ENCODE assay signal across 10 cellular contexts in the genomic region with DNA sequence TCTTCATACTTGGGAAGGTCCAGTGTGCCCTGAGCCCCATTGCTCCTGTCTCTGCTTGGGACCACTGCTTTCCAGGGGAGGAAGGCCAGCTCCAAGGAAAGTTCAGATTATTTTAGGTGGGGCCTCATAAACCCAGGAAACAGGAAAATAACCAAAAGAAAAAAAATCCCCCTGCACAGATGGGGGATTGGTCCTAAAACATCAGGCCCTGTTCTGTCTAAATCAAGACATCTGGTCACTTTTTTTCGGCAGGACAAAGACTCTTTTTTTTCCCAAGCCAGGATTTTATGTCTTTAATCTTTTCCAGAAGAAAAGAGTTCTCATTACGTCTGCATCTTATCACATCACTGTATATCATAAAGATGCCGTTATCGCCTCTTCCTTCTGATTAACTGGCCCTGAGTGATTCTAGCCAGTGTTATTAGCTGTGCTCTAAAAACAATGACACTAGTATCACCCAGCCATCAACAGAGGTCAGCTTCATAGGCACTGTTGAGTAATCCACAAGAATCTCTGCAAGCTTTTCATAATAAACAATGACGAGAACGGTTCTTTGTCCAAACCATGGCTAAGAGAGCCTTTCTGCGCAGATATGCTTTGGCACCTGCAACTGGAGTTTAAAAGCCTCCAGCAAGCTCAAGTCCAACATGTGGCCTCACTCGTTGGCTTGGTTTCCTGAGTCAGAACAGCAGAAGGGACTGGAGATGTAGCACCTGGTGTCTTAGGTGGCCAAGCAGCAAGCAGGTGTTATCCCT.
A peak's percentile ranks its signal among the peaks of the same experiment; 100 is the strongest.
DNase-seq lines count a peak whose midpoint lies in the region; ATAC-seq and TF ChIP-seq lines count a peak whose summit lies in the region.
"Had no signal": no experiment of that assay in that cellular context is flagged by ENCODE, and none has a peak within 500 bp of the region (broad histone marks: within the 10 kb centered on the region; RNA-seq: fewer than 3 reads in every experiment).

No MANE protein-coding gene starts in this region.

- H3K4me3 ChIP-seq in BJ (ENCODE audit: low read depth, low read length), result no peak overlapping the region
- no peak overlapping the region for H3K4me3 ChIP-seq in psoas muscle

- WGBS in psoas muscle, 3 donors, result 46 to 60% (median 53%) methylated on average over 8 of the region's 8 CpGs

- peak overlapping the region; percentile 21 for H3K27ac ChIP-seq in psoas muscle

- H3K36me3 ChIP-seq in BJ (ENCODE audit: control insufficient read depth, insufficient read depth, low read length), result no peaks in the 10 kb centered on the region
- no peaks in the 10 kb centered on the region for H3K36me3 ChIP-seq in psoas muscle (ENCODE audit: insufficient read depth in 1 of 2, low read depth in 1 of 2)

- intact Hi-C loops in psoas muscle (cut with DNase I), result no loop called here

- no peaks in the 10 kb centered on the region for H3K4me1 ChIP-seq in psoas muscle

- ATAC-seq in psoas muscle, result peak; percentile 28 to 81 (median 59)
- no peak for ATAC-seq in HG03108 (IDR thresholded peaks at IDR 0.05; ENCODE audit: unreplicated experiment)

- DNase-seq in BJ (ENCODE audit: low read depth) (peak; percentile 90), amniotic epithelial cell (ENCODE audit: low read depth) (peak; percentile 90), foreskin melanocyte (peak; percentile 75), psoas muscle (peak; percentile 53 to 72), ecto neural progenitor cell (ENCODE audit: low spot score) (no peak), NCI-H345 treated with DMSO at 0.1 percent for 48 hours (lab: John Stamatoyannopoulos, UW; ENCODE audit: unreplicated experiment) (no peak), SHP77 treated with DMSO at 0.1 percent for 48 hours (lab: John Stamatoyannopoulos, UW) (no peak)
- DNase-seq: activated naive CD4-positive, alpha-beta T cell; naive B cell had no signal

- H3K27me3 ChIP-seq in BJ (ENCODE audit: control insufficient read depth, insufficient read depth, low read length), result no peaks in the 10 kb centered on the region
- H3K27me3 ChIP-seq in psoas muscle (ENCODE audit: insufficient read depth in 3 of 3, low read length in 2 of 3), result no peaks in the 10 kb centered on the region

- no peaks in the 10 kb centered on the region for H3K9me3 ChIP-seq in psoas muscle

- CTCF ChIA-PET in BJ (lab: Yijun Ruan, JAX), result interaction anchor here (0.9 to 1.3 kb wide), 3 partner anchors 15 to 325 kb away, joined by 3 to 4 read pairs (median 3); no protein-coding TSS in a partner anchor

- POLR2A ChIA-PET in BJ (lab: Charles Lee), result no interaction called here

- TF ChIP-seq CTCF in BJ (IDR thresholded peaks at IDR 0.05; ENCODE audit: insufficient read depth, low read depth, low read length), result no peak
- no peak for TF ChIP-seq CTCF in psoas muscle (IDR thresholded peaks at IDR 0.05)

Comparison
In these comparisons a context has a peak if more than half of its experiments do, and no peak if none do; other contexts are left out.
1. DNase-seq: peak in BJ (single experiment), amniotic epithelial cell (single experiment), foreskin melanocyte (single experiment) and psoas muscle (2 of 2); none in ecto neural progenitor cell (single experiment), NCI-H345 treated with DMSO at 0.1 percent for 48 hours (single experiment) and SHP77 treated with DMSO at 0.1 percent for 48 hours (single experiment).